17 cellular contexts compared by ENCODE assay signal in genomic region chr10:97180986-97181385, GRCh38. TPM values are rescaled to one million over a fixed set of nuclear protein-coding genes. Genes with fewer than 3 reads are reported as not detected.
"Had no signal": no experiment of that assay in that cellular context is flagged by ENCODE, and none has a peak within 500 bp of the region (broad histone marks: within the 10 kb centered on the region; RNA-seq: fewer than 3 reads in every experiment).

No MANE protein-coding gene starts in this region.

- H3K9me3 ChIP-seq: sigmoid colon, stomach, thoracic aorta, transverse colon had no signal

- ATAC-seq: effector memory CD8-positive, alpha-beta T cell had no signal

- H3K4me3 Mint-ChIP-seq: effector memory CD8-positive, alpha-beta T cell; naive B cell; nephron had no signal

- H3K27ac ChIP-seq: hepatocyte, sigmoid colon, skin epidermis, stomach, thoracic aorta, transverse colon had no signal

- H3K27ac Mint-ChIP-seq: effector memory CD8-positive, alpha-beta T cell; naive B cell; nephron had no signal

- H3K4me3 ChIP-seq: hepatocyte, sigmoid colon, skin epidermis, stomach, thoracic aorta, transverse colon had no signal

- DNase-seq: effector memory CD8-positive, alpha-beta T cell; foreskin melanocyte; head of caudate nucleus; kidney glomerular epithelial cell; mesendoderm; naive B cell; sigmoid colon; stimulated activated CD4-positive, alpha-beta T cell treated with anti-CD3 and anti-CD28 coated beads, Interleukin-12 subunit alpha, Interleukin-12 subunit beta, amount 100 ng/mL, for 4 hours; stimulated activated naive CD4-positive, alpha-beta T cell; stomach; substantia nigra; transverse colon had no signal

- H3K9me3 Mint-ChIP-seq: effector memory CD8-positive, alpha-beta T cell; nephron had no signal

- H3K36me3 ChIP-seq: sigmoid colon, stomach, thoracic aorta, transverse colon had no signal

RNA-seq across cellular contexts. Expression of gene SLIT1, which starts 4.8 kb away (rescaled TPM):
- total RNA-seq: lung microvascular endothelial cell had no signal
